ENCODE assay signal across 8 cellular contexts in genomic region chr9:97412628-97413382, GRCh38. TPM values are rescaled to one million over a fixed set of nuclear protein-coding genes. Genes with fewer than 3 reads are reported as not detected.
DNase-seq lines count a peak whose midpoint lies in the region; ATAC-seq and TF ChIP-seq lines count a peak whose summit lies in the region.

No MANE protein-coding gene starts in this region.

- no peak for TF ChIP-seq RAD21 in IMR-90 (IDR thresholded peaks at IDR 0.05; ENCODE audit: low read length)

- peak overlapping the region; percentile 13 for H4K5ac ChIP-seq in IMR-90 (ENCODE audit: low read depth, low read length)

- H3K23ac ChIP-seq in IMR-90 (ENCODE audit: low read depth, low read length) = peak overlapping the region; percentile 76; the same call in 1 of the 2 replicates

- H3K4me1 ChIP-seq in IMR-90 (ENCODE audit: control insufficient read depth, insufficient read depth, low read length) = peaks cover 3% of the 10 kb centered on the region; the same call in 1 of the 2 replicates
- peaks cover 0 to 8% of the 10 kb centered on the region in 2 donors for H3K4me1 ChIP-seq in right atrium auricular region
- H3K4me1 ChIP-seq in rectal smooth muscle tissue (ENCODE audit: control insufficient read depth, insufficient read depth, low read length) = peaks cover 6% of the 10 kb centered on the region

- no peaks in the 10 kb centered on the region for H3K9me1 ChIP-seq in IMR-90 (ENCODE audit: insufficient read depth, low read length)

- 80 to 100% methylated on average over 1 to 2 of the region's 16 CpGs for WGBS in IMR-90 (ENCODE audit: extremely low coverage in 2 of 2, insufficient read length in 1 of 2), 2 experiments

- no peaks in the 10 kb centered on the region for H3K9me3 ChIP-seq in IMR-90 (ENCODE audit: control insufficient read depth, insufficient read depth, low read length)
- H3K9me3 ChIP-seq in right atrium auricular region = no peaks in the 10 kb centered on the region

- intact Hi-C loops in IMR-90 (cut with micrococcal nuclease) = no loop called here

- no peaks in the 10 kb centered on the region for H3K9me3 Mint-ChIP-seq in activated naive CD8-positive, alpha-beta T cell treated with anti-CD3 and anti-CD28 coated beads for 36 hours

- H3K18ac ChIP-seq in IMR-90 (ENCODE audit: low read depth, low read length) = no peak overlapping the region

- H3K27ac Mint-ChIP-seq in activated naive CD8-positive, alpha-beta T cell treated with anti-CD3 and anti-CD28 coated beads for 36 hours = peak overlapping the region; percentile 16

- H3K27ac ChIP-seq in IMR-90 (ENCODE audit: insufficient read depth, low read length) = no peak overlapping the region
- peak overlapping the region; percentile 81 to 87 for H3K27ac ChIP-seq in right atrium auricular region
- peak overlapping the region; percentile 51 for H3K27ac ChIP-seq in rectal smooth muscle tissue (ENCODE audit: low read depth, low read length)

- POLR2A ChIA-PET in IMR-90 (lab: Charles Lee; ENCODE audit: unreplicated experiment) = no interaction called here

- H2AK5ac ChIP-seq in IMR-90 (ENCODE audit: low read depth, low read length) = no peak overlapping the region

- ATAC-seq in GM19324 (IDR thresholded peaks at IDR 0.05; ENCODE audit: low FRiP score, unreplicated experiment) (peak; percentile 5), IMR-90 (ENCODE audit: low read depth) (peak; percentile 2), GM19035 (IDR thresholded peaks at IDR 0.05; ENCODE audit: unreplicated experiment) (no peak)

- H3K27me3 ChIP-seq in IMR-90 (ENCODE audit: control insufficient read depth, insufficient read depth, low read length) (peaks cover 10% of the 10 kb centered on the region; the same call in 1 of the 2 replicates), right atrium auricular region (no peaks in the 10 kb centered on the region), rectal smooth muscle tissue (ENCODE audit: control insufficient read depth, insufficient read depth, low read length) (no peaks in the 10 kb centered on the region)

- BruUV-seq in IMR-90 (replicated peaks; lab: Mats Ljungman, UMichigan) = no TSS peak

- peak overlapping the region; percentile 85 for H3K4me3 ChIP-seq in IMR-90 (ENCODE audit: insufficient read depth, low read depth, low read length)
- peak overlapping the region; percentile 81 to 96 for H3K4me3 ChIP-seq in right atrium auricular region
- peak overlapping the region; percentile 78 for H3K4me3 ChIP-seq in rectal smooth muscle tissue (ENCODE audit: low read length)

- no peak overlapping the region for H2BK20ac ChIP-seq in IMR-90 (ENCODE audit: low read depth, low read length)

- CTCF ChIA-PET in IMR-90 (lab: Yijun Ruan, JAX) = interaction anchor here (0.6 to 1.4 kb wide), 4 partner anchors 15 to 212 kb away, joined by 3 to 7 read pairs (median 4); no protein-coding TSS in a partner anchor

- peaks cover 4 to 9% of the 10 kb centered on the region in 2 experiments; a peak in 1 of 4 replicates for H3K79me1 ChIP-seq in IMR-90 (ENCODE audit: low read depth in 1 of 2, low read length in 2 of 2)

- H3K4me2 ChIP-seq in IMR-90 (ENCODE audit: low read depth, low read length) = peak overlapping the region; percentile 90

- no peaks in the 10 kb centered on the region for H3K36me3 Mint-ChIP-seq in activated naive CD8-positive, alpha-beta T cell treated with anti-CD3 and anti-CD28 coated beads for 36 hours

- no peaks in the 10 kb centered on the region for H3K36me3 ChIP-seq in IMR-90 (ENCODE audit: control insufficient read depth, insufficient read depth, low read length)
- no peaks in the 10 kb centered on the region for H3K36me3 ChIP-seq in right atrium auricular region
- no peaks in the 10 kb centered on the region for H3K36me3 ChIP-seq in rectal smooth muscle tissue (ENCODE audit: control insufficient read depth, insufficient read depth, low read length)

- H3K9ac ChIP-seq in IMR-90 (ENCODE audit: low read depth, low read length) = peak overlapping the region; percentile 53
- no peak overlapping the region for H3K9ac ChIP-seq in rectal smooth muscle tissue (ENCODE audit: low read length)

- in situ Hi-C loops in IMR-90 (cut with MboI; ENCODE audit: low sequenced_read_pairs) = no loop called here

- peaks cover 15% of the 10 kb centered on the region for H3K4me1 Mint-ChIP-seq in activated naive CD8-positive, alpha-beta T cell treated with anti-CD3 and anti-CD28 coated beads for 36 hours

- H2BK120ac ChIP-seq in IMR-90 (ENCODE audit: low read depth, low read length) = no peak overlapping the region

- H2BK15ac ChIP-seq in IMR-90 (ENCODE audit: low read depth, low read length) = no peak overlapping the region

- peak overlapping the region; percentile 80 for H3K4me3 Mint-ChIP-seq in activated naive CD8-positive, alpha-beta T cell treated with anti-CD3 and anti-CD28 coated beads for 36 hours

- TF ChIP-seq CTCF in IMR-90 (conservative IDR thresholded peaks at IDR 0.05; ENCODE audit: low read depth, low read length) (no peak), right atrium auricular region (IDR thresholded peaks at IDR 0.05) (no peak)

- DNase-seq in Ammon's horn (ENCODE audit: low spot score) = peak; percentile 37
- peak; percentile 5 for DNase-seq in IMR-90
- DNase-seq in activated naive CD8-positive, alpha-beta T cell treated with anti-CD3 and anti-CD28 coated beads for 36 hours = no peak
- DNase-seq in right atrium auricular region (ENCODE audit: low spot score) = no peak
- no peak for DNase-seq in NCI-H1417 treated with DMSO at 0.1 percent for 48 hours (lab: John Stamatoyannopoulos, UW)

- H3K27me3 Mint-ChIP-seq in activated naive CD8-positive, alpha-beta T cell treated with anti-CD3 and anti-CD28 coated beads for 36 hours = peaks cover 13% of the 10 kb centered on the region

- H2AK9ac ChIP-seq in IMR-90 (replicated peaks; ENCODE audit: low read depth, low read length, poor library complexity) = peak overlapping the region; percentile 88

- H4K8ac ChIP-seq in IMR-90 (ENCODE audit: low read depth in 2 of 2, low read length in 2 of 2) = peak overlapping the region; percentile 27 to 64; a peak in 3 of 4 replicates

- dilution Hi-C loops in IMR-90 (cut with HindIII; ENCODE audit: low sequenced_read_pairs, unreplicated experiment) = no loop called here

- peak overlapping the region; percentile 90 for H2AFZ ChIP-seq in IMR-90 (replicated peaks; ENCODE audit: low read length, poor library complexity)

- H4K91ac ChIP-seq in IMR-90 (ENCODE audit: insufficient read depth, low read depth, low read length) = no peak overlapping the region; the same call in 1 of the 2 replicates

- 0 out of 2 replicates have a peak overlapping the region, but pooled peaks have one; percentile 27 for H3K14ac ChIP-seq in IMR-90 (replicated peaks; ENCODE audit: low read depth, low read length)

- no peaks in the 10 kb centered on the region for H4K20me1 ChIP-seq in IMR-90 (ENCODE audit: insufficient read depth, low read length)

- H2BK5ac ChIP-seq in IMR-90 (ENCODE audit: low read depth, low read length, poor library complexity, severe bottlenecking) = no peak overlapping the region

- TF ChIP-seq POLR2A in IMR-90 (IDR thresholded peaks at IDR 0.05; ENCODE audit: low read depth, low read length) = no peak

- peak overlapping the region; percentile 26; the same call in 1 of the 2 replicates for H3K56ac ChIP-seq in IMR-90 (ENCODE audit: extremely low read depth, insufficient read depth, low read length)

- H3K4ac ChIP-seq in IMR-90 (ENCODE audit: low read depth, low read length) = peak overlapping the region; percentile 12; the same call in 1 of the 2 replicates

TF ChIP-seq in IMR-90, 13 proteins besides CTCF, POLR2A, EP300 and RAD21:
- TF ChIP-seq MAFK (IDR thresholded peaks at IDR 0.05; ENCODE audit: low read depth, low read length) (no peak), FOS (IDR thresholded peaks at IDR 0.05; ENCODE audit: low read depth, low read length) (no peak), NFE2L2 (IDR thresholded peaks at IDR 0.05; ENCODE audit: low read depth, low read length) (no peak), SMC3 (IDR thresholded peaks at IDR 0.05; ENCODE audit: low read depth, low read length) (no peak), ELK1 (IDR thresholded peaks at IDR 0.05; ENCODE audit: borderline replicate concordance, low read depth, low read length) (no peak), USF2 (IDR thresholded peaks at IDR 0.05; ENCODE audit: low read depth, low read length) (no peak), BHLHE40 (IDR thresholded peaks at IDR 0.05; ENCODE audit: low read depth, low read length) (no peak)

RNA-seq across cellular contexts. Expression of gene TDRD7, which starts 0.9 kb away (rescaled TPM):
- 8.1 and 9.7 TPM in 2 replicates for total RNA-seq in IMR-90 (2012; rRNA removed)
- polyA plus RNA-seq in IMR-90 (2012; rRNA removed) = 3.9 and 4.4 TPM in 2 replicates
- 1.3 and 1.8 TPM in 2 replicates for polyA plus RNA-seq in IMR-90 (2012; cell fraction: cytosol; rRNA removed)
- 1.0 and 7.9 TPM in 2 replicates for polyA plus RNA-seq in IMR-90 (2012; cell fraction: nucleus; rRNA removed; ENCODE audit: low replicate concordance)
- total RNA-seq in activated naive CD8-positive, alpha-beta T cell treated with anti-CD3 and anti-CD28 coated beads for 36 hours = 1 to 10 TPM; 4.1 to 4.5 TPM
- total RNA-seq in right atrium auricular region = 1 to 10 TPM; 6.5 to 7.2 TPM

Comparison
In these comparisons a context has a peak if more than half of its experiments do, and no peak if none do; other contexts are left out.
1. DNase-seq: peak in Ammon's horn (single experiment) and IMR-90 (single experiment); none in activated naive CD8-positive, alpha-beta T cell treated with anti-CD3 and anti-CD28 coated beads for 36 hours (single experiment), right atrium auricular region (single experiment) and NCI-H1417 treated with DMSO at 0.1 percent for 48 hours (single experiment).
2. Peak in every context shown above with its lines, with median percentiles within 50 percentile points of each other: H3K4me3 ChIP-seq.